In genomic region chr17:1422907-1423306, GRCh38 we compare ENCODE assay signal across 10 cellular contexts. TPM values are rescaled to one million over a fixed set of nuclear protein-coding genes. Genes with fewer than 3 reads are reported as not detected.
DNase-seq lines count a peak whose midpoint lies in the region; ATAC-seq and TF ChIP-seq lines count a peak whose summit lies in the region.
"Had no signal": no experiment of that assay in that cellular context is flagged by ENCODE, and none has a peak within 500 bp of the region (broad histone marks: within the 10 kb centered on the region; RNA-seq: fewer than 3 reads in every experiment).

No MANE protein-coding gene starts in this region.

- H3K36me3 ChIP-seq in heart left ventricle: peaks cover 0 to 81% (median 63%) of the 10 kb centered on the region in 9 donors

- H3K27me3 Mint-ChIP-seq in activated naive CD8-positive, alpha-beta T cell treated with anti-CD3 and anti-CD28 coated beads for 36 hours: no peaks in the 10 kb centered on the region

- DNase-seq in activated CD4-positive, alpha-beta T cell treated with anti-CD3 and anti-CD28 coated beads for 4 hours: peak; percentile 7 to 17
- no peak for DNase-seq in activated CD4-positive, alpha-beta T cell treated with anti-CD3 and anti-CD28 coated beads for 1 hour
- peak; percentile 16 for DNase-seq in activated naive CD8-positive, alpha-beta T cell treated with anti-CD3 and anti-CD28 coated beads for 36 hours
- peak in 1 of 5 donors; percentile 26 for DNase-seq in heart left ventricle
- DNase-seq in stromal cell of bone marrow (ENCODE audit: low read depth): peak; percentile 92
- DNase-seq in lower leg skin (ENCODE audit: low spot score in 2 of 2): no peak
- DNase-seq in globus pallidus (ENCODE audit: low spot score): no peak
- DNase-seq in islet precursor cell: no peak
- DNase-seq: activated CD8-positive, alpha-beta memory T cell treated with anti-CD3 and anti-CD28 coated beads, Interleukin-2, amount 50 U/mL, for 4 hours had no signal

- peak overlapping the region; percentile 59 for H3K27ac Mint-ChIP-seq in activated naive CD8-positive, alpha-beta T cell treated with anti-CD3 and anti-CD28 coated beads for 36 hours

- intact Hi-C loops in heart left ventricle (cut with DNase I) (no loop called here), lower leg skin (cut with DNase I; ENCODE audit: low total_unique reads) (no loop called here)

- H3K9me3 ChIP-seq in heart left ventricle: no peaks in the 10 kb centered on the region
- H3K9me3 ChIP-seq: BLaER1 treated with 17β-estradiol and CSF1 and Interleukin-3, amounts not matched to agents 10 nM and 100 nM had no signal

- peaks cover 20% of the 10 kb centered on the region for H3K36me3 Mint-ChIP-seq in activated naive CD8-positive, alpha-beta T cell treated with anti-CD3 and anti-CD28 coated beads for 36 hours

- no peaks in the 10 kb centered on the region for H3K9me3 Mint-ChIP-seq in activated naive CD8-positive, alpha-beta T cell treated with anti-CD3 and anti-CD28 coated beads for 36 hours

- no peaks in the 10 kb centered on the region for H3K27me3 ChIP-seq in heart left ventricle
- H3K27me3 ChIP-seq: BLaER1 treated with 17β-estradiol and CSF1 and Interleukin-3, amounts not matched to agents 10 nM and 100 nM had no signal

- H3K4me3 ChIP-seq in heart left ventricle (no peak overlapping the region), lower leg skin (ENCODE audit: low read depth, poor library complexity, severe bottlenecking) (no peak overlapping the region)
- H3K4me3 ChIP-seq: BLaER1 treated with 17β-estradiol and CSF1 and Interleukin-3, amounts not matched to agents 10 nM and 100 nM had no signal

- peaks cover 0 to 30% (median 18%) of the 10 kb centered on the region in 12 donors for H3K4me1 ChIP-seq in heart left ventricle

- peak overlapping the region in 10 of 12 donors; percentile 50 to 88 (median 69) for H3K27ac ChIP-seq in heart left ventricle
- H3K27ac ChIP-seq: BLaER1 treated with 17β-estradiol and CSF1 and Interleukin-3, amounts not matched to agents 10 nM and 100 nM had no signal

- H3K4me3 Mint-ChIP-seq in activated naive CD8-positive, alpha-beta T cell treated with anti-CD3 and anti-CD28 coated beads for 36 hours: no peak overlapping the region

- TF ChIP-seq POLR2A in heart left ventricle (IDR thresholded peaks at IDR 0.05): no peak
- no peak for TF ChIP-seq POLR2A in lower leg skin (IDR thresholded peaks at IDR 0.05)

- H3K4me1 Mint-ChIP-seq in activated naive CD8-positive, alpha-beta T cell treated with anti-CD3 and anti-CD28 coated beads for 36 hours: peaks cover 15% of the 10 kb centered on the region

- TF ChIP-seq CTCF in heart left ventricle (IDR thresholded peaks at IDR 0.05): no peak
- TF ChIP-seq CTCF in lower leg skin (IDR thresholded peaks at IDR 0.05): no peak

- WGBS in heart left ventricle, 4 donors: 37 to 56% (median 45%) methylated on average over 8 of the region's 8 CpGs
- WGBS in lower leg skin, 2 donors: 65 to 75% methylated on average over 8 of the region's 8 CpGs

- ATAC-seq in heart left ventricle: peak; percentile 83 to 93 (median 91)

RNA-seq across cellular contexts. Expression of gene YWHAE, which starts 22.9 kb away (rescaled TPM):
- 100 to 1,000 TPM; 550 to 555 TPM for total RNA-seq in activated naive CD8-positive, alpha-beta T cell treated with anti-CD3 and anti-CD28 coated beads for 36 hours
- total RNA-seq in heart left ventricle (1,000 to 10,000 TPM in 1 of 9 donors, 100 to 1,000 TPM in 8; 562 to 1,150 (median 618) TPM), lower leg skin (100 to 1,000 TPM; 431 to 648 (median 506) TPM)
- 100 to 1,000 TPM; 401 to 774 TPM for polyA plus RNA-seq in heart left ventricle

RNA-seq across cellular contexts. Expression of gene CRK, which starts 33.1 kb away (rescaled TPM):
- 10 to 100 TPM; 13.5 to 14.0 TPM for total RNA-seq in activated naive CD8-positive, alpha-beta T cell treated with anti-CD3 and anti-CD28 coated beads for 36 hours
- total RNA-seq in heart left ventricle (10 to 100 TPM; 28.8 to 47.0 (median 42.2) TPM), lower leg skin (10 to 100 TPM; 48.2 to 70.0 (median 50.7) TPM)
- polyA plus RNA-seq in heart left ventricle: 10 to 100 TPM; 17.0 to 49.0 TPM

Comparison
In these comparisons a context has a peak if more than half of its experiments do, and no peak if none do; other contexts are left out.
1. DNase-seq: peak in activated CD4-positive, alpha-beta T cell treated with anti-CD3 and anti-CD28 coated beads for 4 hours (2 of 2), activated naive CD8-positive, alpha-beta T cell treated with anti-CD3 and anti-CD28 coated beads for 36 hours (single experiment) and stromal cell of bone marrow (single experiment); none in activated CD4-positive, alpha-beta T cell treated with anti-CD3 and anti-CD28 coated beads for 1 hour (single experiment), lower leg skin (0 of 2), globus pallidus (single experiment) and islet precursor cell (single experiment).